In genomic region chr2:163133602-163134001, GRCh38 we compare ENCODE assay signal across 18 cellular contexts.
"Had no signal": no experiment of that assay in that cellular context is flagged by ENCODE, and none has a peak within 500 bp of the region (broad histone marks: within the 10 kb centered on the region; RNA-seq: fewer than 3 reads in every experiment).

No MANE protein-coding gene starts in this region.

- H3K27ac ChIP-seq: esophagus muscularis mucosa, spleen, transverse colon, VCaP had no signal

- H3K4me1 ChIP-seq: esophagus muscularis mucosa, spleen, transverse colon had no signal

- DNase-seq: activated CD4-positive, alpha-beta T cell treated with anti-CD3 and anti-CD28 coated beads for 4 hours; activated CD4-positive, alpha-beta T cell treated with anti-CD3 and anti-CD28 coated beads, Interleukin-2, amount 50 U/mL, for 48 hours; activated CD8-positive, alpha-beta memory T cell treated with anti-CD3 and anti-CD28 coated beads for 24 hours; activated CD8-positive, alpha-beta memory T cell treated with anti-CD3 and anti-CD28 coated beads, Interleukin-2, amount 50 U/mL, for 4 hours; activated naive CD8-positive, alpha-beta T cell treated with anti-CD3 and anti-CD28 coated beads, Interleukin-2, amount 50 U/mL, for 24 hours; activated T-cell treated with anti-CD3 and anti-CD28 coated beads, Interleukin-2, amount 50 U/mL, for 24 hours; anterior cingulate cortex; effector CD4-positive, alpha-beta T cell; left ventricle myocardium superior; naive thymus-derived CD4-positive, alpha-beta T cell; occipital lobe; posterior cingulate gyrus; spleen; stimulated activated naive CD4-positive, alpha-beta T cell; T-helper 9 cell; transverse colon had no signal

- H3K4me3 ChIP-seq: esophagus muscularis mucosa, spleen, transverse colon had no signal

- H3K36me3 ChIP-seq: esophagus muscularis mucosa, spleen, transverse colon had no signal

- H3K9me3 ChIP-seq: esophagus muscularis mucosa, transverse colon had no signal
